ENCODE assay signal across 14 cellular contexts in the genomic region with DNA sequence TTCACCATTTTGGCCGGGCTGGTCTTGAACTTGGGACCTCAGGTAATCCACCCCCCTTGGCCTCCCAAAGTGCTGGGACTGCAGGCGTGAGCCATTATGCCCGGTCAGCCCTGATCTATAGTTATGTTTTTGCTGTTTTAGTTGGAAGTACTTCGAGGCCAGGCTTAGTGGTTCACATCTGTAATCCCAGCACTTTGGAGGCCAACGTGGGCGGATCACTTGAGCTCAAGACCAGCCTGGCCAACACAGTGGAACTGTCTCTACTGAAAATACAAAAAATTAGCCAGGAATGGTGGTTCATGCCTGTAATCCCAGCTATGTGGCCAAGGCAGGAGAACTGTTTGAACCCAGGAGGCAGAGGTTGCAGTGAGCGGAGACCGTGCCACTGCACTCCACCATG. TPM values are rescaled to one million over a fixed set of nuclear protein-coding genes. Genes with fewer than 3 reads are reported as not detected.
DNase-seq lines count a peak whose midpoint lies in the region; ATAC-seq, FAIRE-seq and TF ChIP-seq lines count a peak whose summit lies in the region.
"Had no signal": no experiment of that assay in that cellular context is flagged by ENCODE, and none has a peak within 500 bp of the region (broad histone marks: within the 10 kb centered on the region; RNA-seq: fewer than 3 reads in every experiment).

No MANE protein-coding gene starts in this region.

- peak overlapping the region; percentile 100 for H3K27ac ChIP-seq in CD4-positive, CD25-positive, alpha-beta regulatory T cell (ENCODE audit: insufficient read depth, low read length, poor library complexity, severe bottlenecking)
- H3K27ac ChIP-seq in HUES64 (ENCODE audit: low read depth, low read length) (no peak overlapping the region), astrocyte (ENCODE audit: low read depth, low read length) (peak overlapping the region; percentile 100), transverse colon (peak overlapping the region in 1 of 4 donors; percentile 95), brain microvascular endothelial cell (no peak overlapping the region)

- in situ Hi-C loops in transverse colon (cut with MboI; ENCODE audit: low pct_ligation_motif_present in 1 of 4, low pct_unique_long_range_greater_than_20kb in 1 of 4, low sequenced_read_pairs in 3 of 4) (no loop called here), brain microvascular endothelial cell (cut with HindIII; ENCODE audit: low pct_ligation_motif_present, low sequenced_read_pairs) (no loop called here)

- peak overlapping the region; percentile 100 for H3K4me3 ChIP-seq in CD4-positive, CD25-positive, alpha-beta regulatory T cell (ENCODE audit: low read depth, low read length)
- peak overlapping the region; percentile 89 for H3K4me3 ChIP-seq in HUES64 (ENCODE audit: low read length)
- no peak overlapping the region for H3K4me3 ChIP-seq in astrocyte (ENCODE audit: insufficient read depth, low read depth, low read length)
- H3K4me3 ChIP-seq in transverse colon: no peak overlapping the region
- no peak overlapping the region for H3K4me3 ChIP-seq in brain microvascular endothelial cell (ENCODE audit: low read depth, low read length)

- peaks cover 23 to 60% (median 41%) of the 10 kb centered on the region in 4 donors for H3K4me1 Mint-ChIP-seq in CD4-positive, CD25-positive, alpha-beta regulatory T cell
- peaks cover 28% of the 10 kb centered on the region for H3K4me1 Mint-ChIP-seq in astrocyte (ENCODE audit: low read depth, unreplicated experiment)
- H3K4me1 Mint-ChIP-seq in nephron: peaks cover 32% of the 10 kb centered on the region

- peaks cover 53% of the 10 kb centered on the region for H3K36me3 ChIP-seq in CD4-positive, CD25-positive, alpha-beta regulatory T cell (ENCODE audit: control insufficient read depth, insufficient read depth, low read length)
- H3K36me3 ChIP-seq in HUES64 (ENCODE audit: insufficient read depth, low read length): peaks cover 60% of the 10 kb centered on the region
- H3K36me3 ChIP-seq in astrocyte (ENCODE audit: insufficient read depth, low read length): peaks cover 40% of the 10 kb centered on the region
- H3K36me3 ChIP-seq in transverse colon: peaks cover 0 to 51% (median 22%) of the 10 kb centered on the region in 4 donors
- H3K36me3 ChIP-seq in brain microvascular endothelial cell (replicated peaks): peaks cover 46% of the 10 kb centered on the region

- peak overlapping the region in 2 of 3 donors; percentile 45 to 100 for H3K27ac Mint-ChIP-seq in CD4-positive, CD25-positive, alpha-beta regulatory T cell
- H3K27ac Mint-ChIP-seq in astrocyte (ENCODE audit: unreplicated experiment): no peak overlapping the region
- H3K27ac Mint-ChIP-seq in nephron: peak overlapping the region in 1 of 3 experiments; percentile 100

- no peak for FAIRE-seq in astrocyte (lab: Jason Lieb, UNC)

- no peak for TF ChIP-seq EP300 in transverse colon (IDR thresholded peaks at IDR 0.05; ENCODE audit: low read depth)

- H3K36me3 Mint-ChIP-seq in CD4-positive, CD25-positive, alpha-beta regulatory T cell: peaks cover 34% of the 10 kb centered on the region
- H3K36me3 Mint-ChIP-seq in astrocyte (ENCODE audit: low read depth, unreplicated experiment): peaks cover 20% of the 10 kb centered on the region
- H3K36me3 Mint-ChIP-seq in nephron (ENCODE audit: low read depth): peaks cover 48% of the 10 kb centered on the region

- H3K4me1 ChIP-seq in CD4-positive, CD25-positive, alpha-beta regulatory T cell (ENCODE audit: control insufficient read depth, insufficient read depth, low read length, poor library complexity, severe bottlenecking): peaks cover 13% of the 10 kb centered on the region
- H3K4me1 ChIP-seq in HUES64 (ENCODE audit: insufficient read depth, low read length) (peaks cover 6% of the 10 kb centered on the region; the same call in 1 of the 2 replicates), astrocyte (ENCODE audit: insufficient read depth, low read length) (peaks cover 15% of the 10 kb centered on the region), transverse colon (peaks cover 3 to 32% (median 14%) of the 10 kb centered on the region in 4 donors)

- ATAC-seq in CD4-positive, CD25-positive, alpha-beta regulatory T cell (ENCODE audit: low read depth in 2 of 2): no peak
- no peak for ATAC-seq in HG02588 (IDR thresholded peaks at IDR 0.05; ENCODE audit: unreplicated experiment)
- ATAC-seq: right cardiac atrium had no signal

- H3K9me3 ChIP-seq in CD4-positive, CD25-positive, alpha-beta regulatory T cell (ENCODE audit: control insufficient read depth in 2 of 2, low read length in 2 of 2): no peaks in the 10 kb centered on the region
- H3K9me3 ChIP-seq in HUES64 (ENCODE audit: insufficient read depth, low read depth, low read length): no peaks in the 10 kb centered on the region
- H3K9me3 ChIP-seq in astrocyte (ENCODE audit: insufficient read depth, low read depth, low read length): no peaks in the 10 kb centered on the region
- no peaks in the 10 kb centered on the region for H3K9me3 ChIP-seq in transverse colon
- H3K9me3 ChIP-seq: HAP-1 had no signal

- peak overlapping the region; percentile 92 for H3K4me2 ChIP-seq in astrocyte (ENCODE audit: low read length)

- H3K79me2 ChIP-seq in astrocyte (ENCODE audit: insufficient read depth, low read length): peaks cover 69% of the 10 kb centered on the region

- H3K9me3 Mint-ChIP-seq in CD4-positive, CD25-positive, alpha-beta regulatory T cell: no peaks in the 10 kb centered on the region
- H3K9me3 Mint-ChIP-seq in astrocyte (ENCODE audit: unreplicated experiment) (peaks cover 2% of the 10 kb centered on the region), nephron (peaks cover 2% of the 10 kb centered on the region)

- H4K20me1 ChIP-seq in astrocyte (ENCODE audit: insufficient read depth, low read length): peaks cover 57% of the 10 kb centered on the region

- no peak overlapping the region for H2AFZ ChIP-seq in astrocyte (ENCODE audit: low read depth, low read length)

- TF ChIP-seq POLR2A in transverse colon (IDR thresholded peaks at IDR 0.05): no peak

- H3K9ac ChIP-seq in HUES64 (ENCODE audit: low read depth, low read length): no peak overlapping the region; the same call in 1 of the 2 replicates
- peak overlapping the region; percentile 99 for H3K9ac ChIP-seq in astrocyte (ENCODE audit: low read length)

- H3K27me3 ChIP-seq in CD4-positive, CD25-positive, alpha-beta regulatory T cell (ENCODE audit: control insufficient read depth, insufficient read depth, low read length): no peaks in the 10 kb centered on the region
- H3K27me3 ChIP-seq in HUES64 (ENCODE audit: insufficient read depth, low read length) (no peaks in the 10 kb centered on the region), astrocyte (ENCODE audit: insufficient read depth, low read length) (no peaks in the 10 kb centered on the region), transverse colon (no peaks in the 10 kb centered on the region), brain microvascular endothelial cell (replicated peaks) (no peaks in the 10 kb centered on the region)

- peak overlapping the region; percentile 52 to 98 (median 76) for H3K4me3 Mint-ChIP-seq in CD4-positive, CD25-positive, alpha-beta regulatory T cell
- H3K4me3 Mint-ChIP-seq in astrocyte (ENCODE audit: unreplicated experiment) (peak overlapping the region; percentile 96), nephron (peak overlapping the region; percentile 74 to 99 (median 97))

- TF ChIP-seq CTCF in astrocyte (IDR thresholded peaks at IDR 0.05; ENCODE audit: insufficient read depth, low read depth, low read length) (no peak), nephron (IDR thresholded peaks at IDR 0.05; ENCODE audit: unreplicated experiment in 3 of 3) (no peak), transverse colon (IDR thresholded peaks at IDR 0.05) (no peak), brain microvascular endothelial cell (IDR thresholded peaks at IDR 0.05; ENCODE audit: low read depth, low read length, missing control alignments) (no peak)

- peaks cover 6% of the 10 kb centered on the region for H3K27me3 Mint-ChIP-seq in CD4-positive, CD25-positive, alpha-beta regulatory T cell
- H3K27me3 Mint-ChIP-seq in astrocyte (ENCODE audit: low read depth, unreplicated experiment) (no peaks in the 10 kb centered on the region), nephron (ENCODE audit: low read depth) (no peaks in the 10 kb centered on the region)

- intact Hi-C loops in transverse colon (cut with DNase I; ENCODE audit: low total_unique reads): loop anchor here (10.0 kb wide), 1 partner anchor 722 kb away; a partner anchor contains a TSS

- no peak for DNase-seq in CD4-positive, CD25-positive, alpha-beta regulatory T cell
- no peak for DNase-seq in astrocyte (ENCODE audit: low read depth)
- no peak for DNase-seq in transverse colon
- DNase-seq in NCI-H524 (lab: John Stamatoyannopoulos, UW): no peak
- no peak for DNase-seq in brain microvascular endothelial cell
- DNase-seq: cerebellar nuclear complex, foreskin melanocyte, MM.1S, NCI-H526, right cardiac atrium had no signal

- 94% methylated on average over 8 of the region's 8 CpGs for WGBS in HUES64
- 81% methylated on average over 8 of the region's 8 CpGs; no CpG with 5 or more reads in 1 of the 2 donors for WGBS in transverse colon (ENCODE audit: low coverage in 1 of 2), 2 donors

RNA-seq across cellular contexts. Expression of a gene that starts 2.0 kb away (rescaled TPM):
- 276 TPM for total RNA-seq in CD4-positive, CD25-positive, alpha-beta regulatory T cell
- polyA plus RNA-seq in CD4-positive, CD25-positive, alpha-beta regulatory T cell: 100 to 1,000 TPM; 113 to 129 (median 121) TPM
- 276 TPM for polyA plus RNA-seq in HUES64 (2013, experiment 1 of 2)
- polyA plus RNA-seq in HUES64 (2013, experiment 2 of 2): 247 TPM
- 266 and 271 TPM in 2 replicates for total RNA-seq in astrocyte
- total RNA-seq in transverse colon: 100 to 1,000 TPM in 3 of 4 donors, 10 to 100 TPM in 1; 82.7 to 236 (median 175) TPM

RNA-seq across cellular contexts. Expression of a gene that starts 30.2 kb away (rescaled TPM):
- total RNA-seq in CD4-positive, CD25-positive, alpha-beta regulatory T cell: 170 TPM
- 10 to 100 TPM; 25.9 to 44.3 (median 32.5) TPM for polyA plus RNA-seq in CD4-positive, CD25-positive, alpha-beta regulatory T cell
- 164 TPM for polyA plus RNA-seq in HUES64 (2013, experiment 1 of 2)
- 131 TPM for polyA plus RNA-seq in HUES64 (2013, experiment 2 of 2)
- 139 and 153 TPM in 2 replicates for total RNA-seq in astrocyte
- 10 to 100 TPM; 39.8 to 66.6 (median 54.1) TPM for total RNA-seq in transverse colon

Comparison
In these comparisons a context has a peak if more than half of its experiments do, and no peak if none do; other contexts are left out.
1. H3K27ac ChIP-seq: peak in CD4-positive, CD25-positive, alpha-beta regulatory T cell (single experiment) and astrocyte (single experiment); none in HUES64 (single experiment) and brain microvascular endothelial cell (single experiment).
2. H3K4me3 ChIP-seq: peak in CD4-positive, CD25-positive, alpha-beta regulatory T cell (single experiment) and HUES64 (single experiment); none in astrocyte (single experiment), transverse colon (0 of 4) and brain microvascular endothelial cell (single experiment).
3. Peak in every context shown above with its lines, with median percentiles within 50 percentile points of each other: H3K4me3 Mint-ChIP-seq.